In the genomic region with DNA sequence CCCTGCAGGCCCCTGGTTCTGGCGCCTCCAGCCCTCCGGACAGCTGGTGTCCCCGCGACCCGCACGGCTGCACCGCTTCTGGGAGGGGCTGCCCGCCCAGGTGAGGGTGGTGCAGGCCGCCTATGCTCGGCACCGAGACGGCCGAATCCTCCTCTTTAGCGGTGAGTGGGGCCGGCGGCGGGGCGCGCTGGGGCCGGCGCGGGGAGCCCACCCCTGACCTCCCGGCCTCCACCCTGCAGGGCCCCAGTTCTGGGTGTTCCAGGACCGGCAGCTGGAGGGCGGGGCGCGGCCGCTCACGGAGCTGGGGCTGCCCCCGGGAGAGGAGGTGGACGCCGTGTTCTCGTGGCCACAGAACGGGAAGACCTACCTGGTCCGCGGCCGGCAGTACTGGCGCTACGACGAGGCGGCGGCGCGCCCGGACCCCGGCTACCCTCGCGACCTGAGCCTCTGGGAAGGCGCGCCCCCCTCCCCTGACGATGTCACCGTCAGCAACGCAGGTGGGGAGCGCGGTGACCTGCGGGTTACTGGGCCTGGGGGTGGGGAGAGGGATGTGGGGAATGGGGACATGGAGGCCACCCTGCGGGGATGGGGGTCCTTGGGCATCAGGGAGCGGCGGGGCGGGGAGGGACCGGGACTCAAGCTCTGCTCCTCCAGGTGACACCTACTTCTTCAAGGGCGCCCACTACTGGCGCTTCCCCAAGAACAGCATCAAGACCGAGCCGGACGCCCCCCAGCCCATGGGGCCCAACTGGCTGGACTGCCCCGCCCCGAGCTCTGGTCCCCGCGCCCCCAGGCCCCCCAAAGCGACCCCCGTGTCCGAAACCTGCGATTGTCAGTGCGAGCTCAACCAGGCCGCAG, we compare ENCODE assay signal across 8 cellular contexts. TPM values are rescaled to one million over a fixed set of nuclear protein-coding genes. Genes with fewer than 3 reads are reported as not detected.
DNase-seq lines count a peak whose midpoint lies in the region; ATAC-seq and TF ChIP-seq lines count a peak whose summit lies in the region.

No MANE protein-coding gene starts in this region.

- peak overlapping the region; percentile 35; the same call in 1 of the 2 replicates for H2AFZ ChIP-seq in OCI-LY3 (ENCODE audit: low read depth, low read length)

- DNase-seq in Daoy (ENCODE audit: low read depth) (peak; percentile 55), HCEC 1CT (peak; percentile 18), astrocyte of the hippocampus (ENCODE audit: low read depth, low spot score) (peak; percentile 58), iPS DF 6.9 (ENCODE audit: low read depth, low spot score) (no peak), retinal pigment epithelial cell (ENCODE audit: low read depth) (no peak), 8988T (no peak)

- peak overlapping the region; percentile 19; the same call in 1 of the 2 replicates for H3K27ac ChIP-seq in OCI-LY3 (ENCODE audit: low read length)
- H3K27ac ChIP-seq in iPS DF 6.9 (ENCODE audit: low read length): no peak overlapping the region

- H3K4me2 ChIP-seq in OCI-LY3 (ENCODE audit: low read length): peak overlapping the region; percentile 93

- 0 out of 2 replicates have a peak, but pooled peaks cover 4% of the 10 kb centered on the region for H4K20me1 ChIP-seq in OCI-LY3 (ENCODE audit: insufficient read depth, low read length)

- TF ChIP-seq CTCF in OCI-LY3 (IDR thresholded peaks at IDR 0.05; ENCODE audit: low read depth, low read length): peak; percentile 40
- peak; percentile 13 for TF ChIP-seq CTCF in retinal pigment epithelial cell (conservative IDR thresholded peaks at IDR 0.05; ENCODE audit: low read depth, low read length)

- H3K9ac ChIP-seq in OCI-LY3 (ENCODE audit: low read length): peak overlapping the region; percentile 88

- peaks cover 5% of the 10 kb centered on the region; the same call in 1 of the 2 replicates for H3K27me3 ChIP-seq in OCI-LY3 (ENCODE audit: low read depth, low read length)
- H3K27me3 ChIP-seq in iPS DF 6.9 (ENCODE audit: control insufficient read depth, insufficient read depth, low read length): no peaks in the 10 kb centered on the region

- no CpG with 5 or more reads among the region's 76 CpGs for WGBS in iPS DF 6.9 (ENCODE audit: insufficient coverage, insufficient read length)

- H3K4me1 ChIP-seq in OCI-LY3 (ENCODE audit: low read length) (peaks cover 6% of the 10 kb centered on the region), iPS DF 6.9 (ENCODE audit: control insufficient read depth, insufficient read depth, low read length) (peaks cover 4% of the 10 kb centered on the region)

- no peak for ATAC-seq in HG02571 (IDR thresholded peaks at IDR 0.05; ENCODE audit: unreplicated experiment)

- H3K36me3 ChIP-seq in OCI-LY3 (replicated peaks; ENCODE audit: low read depth, low read length) (no peaks in the 10 kb centered on the region), iPS DF 6.9 (ENCODE audit: control insufficient read depth, insufficient read depth, low read length) (no peaks in the 10 kb centered on the region)

- H3K9me3 ChIP-seq in OCI-LY3 (ENCODE audit: insufficient read depth, low read length): no peaks in the 10 kb centered on the region
- H3K9me3 ChIP-seq in iPS DF 6.9 (ENCODE audit: control insufficient read depth, insufficient read depth, low read length): no peaks in the 10 kb centered on the region

- H3K4me3 ChIP-seq in OCI-LY3 (ENCODE audit: low read length) (peak overlapping the region; percentile 82), iPS DF 6.9 (ENCODE audit: low read length) (peak overlapping the region; percentile 50), retinal pigment epithelial cell (ENCODE audit: low read length) (peak overlapping the region; percentile 69)

- no peaks in the 10 kb centered on the region for H3K79me2 ChIP-seq in OCI-LY3 (ENCODE audit: low read length)

RNA-seq across cellular contexts. Expression of gene IL32, which starts 7.0 kb away (rescaled TPM):
- total RNA-seq in Daoy (2014; rRNA removed; shearing (Covaris generic)): 362 and 393 TPM in 2 replicates

RNA-seq across cellular contexts. Expression of gene MMP25, which starts 12.0 kb away (rescaled TPM):
- total RNA-seq in Daoy (2014; rRNA removed; shearing (Covaris generic)): 0.17 and 0.54 TPM in 2 replicates

RNA-seq across cellular contexts. Expression of gene BICDL2, which starts 21.7 kb away (rescaled TPM):
- total RNA-seq in Daoy (2014; rRNA removed; shearing (Covaris generic)): not detected in 2 replicates

RNA-seq across cellular contexts. Expression of gene THOC6, which starts 34.6 kb away (rescaled TPM):
- 24.0 and 25.5 TPM in 2 replicates for total RNA-seq in Daoy (2014; rRNA removed; shearing (Covaris generic))

RNA-seq across cellular contexts. Expression of gene HCFC1R1, which starts 34.7 kb away (rescaled TPM):
- 1.8 and 4.7 TPM in 2 replicates for total RNA-seq in Daoy (2014; rRNA removed; shearing (Covaris generic))

Comparison
In these comparisons a context has a peak if more than half of its experiments do, and no peak if none do; other contexts are left out.
1. DNase-seq: peak in Daoy (single experiment), HCEC 1CT (single experiment) and astrocyte of the hippocampus (single experiment); none in iPS DF 6.9 (single experiment), retinal pigment epithelial cell (single experiment) and 8988T (single experiment).
2. Peak in every context shown above with its lines, with median percentiles within 50 percentile points of each other: H3K4me3 ChIP-seq.